1 cellular context compared by ENCODE assay signal in genomic region chr14:77052281-77053044, GRCh38.
TF ChIP-seq lines count a peak whose summit lies in the region.

No MANE protein-coding gene starts in this region.

TF ChIP-seq in HCT116, 20 proteins besides CTCF, POLR2A, EP300 and RAD21:
- no peak for TF ChIP-seq POLR2AphosphoS5 (IDR thresholded peaks at IDR 0.05; ENCODE audit: low read depth, low read length)
- no peak for TF ChIP-seq SIN3A (IDR thresholded peaks at IDR 0.05; ENCODE audit: low read depth)
- no peak for TF ChIP-seq MAX (IDR thresholded peaks at IDR 0.05)
- peak; percentile 38; the same call in 1 of the 2 replicates for TF ChIP-seq ZFX (IDR thresholded peaks at IDR 0.05)
- TF ChIP-seq EZH2phosphoT487 (IDR thresholded peaks at IDR 0.05; ENCODE audit: borderline replicate concordance): no peak
- no peak for TF ChIP-seq JUND (IDR thresholded peaks at IDR 0.05)
- no peak for TF ChIP-seq ELF1 (IDR thresholded peaks at IDR 0.05; ENCODE audit: borderline replicate concordance, low read depth)
